19 cellular contexts compared by ENCODE assay signal in genomic region chr12:58500399-58500798, GRCh38.
"Had no signal": no experiment of that assay in that cellular context is flagged by ENCODE, and none has a peak within 500 bp of the region (broad histone marks: within the 10 kb centered on the region; RNA-seq: fewer than 3 reads in every experiment).

No MANE protein-coding gene starts in this region.

- H3K4me1 ChIP-seq: heart left ventricle, psoas muscle, right atrium auricular region, tibial artery had no signal

- ATAC-seq: activated naive CD8-positive, alpha-beta T cell treated with anti-CD3 and anti-CD28 coated beads, Interleukin-2, amount 50 U/mL, for 24 hours; heart left ventricle; left cardiac atrium; natural killer cell treated with Interleukin-12 subunit alpha and Interleukin-12 subunit beta and Interleukin-15 and Interleukin-18, amount 100 ng/mL, for 72 hours; psoas muscle; stimulated activated naive CD8-positive, alpha-beta T cell treated with anti-CD3 and anti-CD28 coated beads, Interleukin-15, amount 100 ng/mL, for 72 hours had no signal

- H3K4me3 ChIP-seq: heart left ventricle, ovary, psoas muscle, right atrium auricular region, tibial artery had no signal

- H3K9me3 ChIP-seq: heart left ventricle, ovary, psoas muscle, right atrium auricular region, tibial artery had no signal

- H3K36me3 ChIP-seq: heart left ventricle, ovary, right atrium auricular region, tibial artery had no signal

- H3K27ac ChIP-seq: heart left ventricle, ovary, psoas muscle, right atrium auricular region, tibial artery had no signal

- DNase-seq: activated CD4-positive, alpha-beta memory T cell treated with anti-CD3 and anti-CD28 coated beads for 36 hours; activated CD4-positive, alpha-beta T cell treated with anti-CD3 and anti-CD28 coated beads for 48 hours; activated effector memory CD4-positive, alpha-beta T cell treated with anti-CD3 and anti-CD28 coated beads, Interleukin-2, amount 50 U/mL, for 16 hours; activated naive CD4-positive, alpha-beta T cell treated with anti-CD3 and anti-CD28 coated beads, Interleukin-2, amount 10 ng/mL, durations not matched to agents 7 days and 5 days; activated naive CD8-positive, alpha-beta T cell treated with anti-CD3 and anti-CD28 coated beads, Interleukin-2, amount 50 U/mL, for 24 hours; aorta; caudate nucleus; effector CD4-positive, alpha-beta T cell; erythroblast; heart left ventricle; islet precursor cell; left cardiac atrium; ovary; psoas muscle; stimulated activated naive CD8-positive, alpha-beta T cell treated with anti-CD3 and anti-CD28 coated beads, Interleukin-15, amount 100 ng/mL, for 72 hours; T1000; tibial artery had no signal

- H3K27me3 ChIP-seq: ovary, right atrium auricular region, tibial artery had no signal
